ENCODE assay signal across 15 cellular contexts in the genomic region with DNA sequence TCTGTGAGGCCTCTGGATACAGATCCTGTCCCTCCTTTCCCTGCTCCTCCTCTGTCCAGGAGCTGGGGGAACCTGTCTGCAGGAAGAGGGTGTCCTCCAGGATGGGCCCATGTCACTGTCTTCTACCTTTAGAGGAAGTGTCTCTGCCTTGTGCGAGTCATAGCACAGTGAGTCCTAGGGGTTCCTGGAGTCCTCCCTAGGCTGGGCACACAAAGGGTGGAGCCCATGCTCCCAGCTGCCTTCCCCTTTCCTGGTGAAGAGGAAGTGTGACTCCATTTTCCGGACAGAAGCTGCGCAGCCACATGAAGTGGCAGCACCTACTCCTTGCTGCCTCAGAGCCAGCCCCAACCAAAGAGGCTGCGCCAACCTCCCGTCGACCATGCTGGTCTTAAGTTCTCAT.
A peak's percentile ranks its signal among the peaks of the same experiment; 100 is the strongest.
DNase-seq lines count a peak whose midpoint lies in the region; ATAC-seq and TF ChIP-seq lines count a peak whose summit lies in the region.
"Had no signal": no experiment of that assay in that cellular context is flagged by ENCODE, and none has a peak within 500 bp of the region (broad histone marks: within the 10 kb centered on the region; RNA-seq: fewer than 3 reads in every experiment).

No MANE protein-coding gene starts in this region.

- DNase-seq in Right ventricle myocardium superior (peak; percentile 10), Right ventricle myocardium inferior (ENCODE audit: missing footprints) (no peak), MV-4-11 (lab: John Stamatoyannopoulos, UW) (peak; percentile 50), kidney tubule cell (ENCODE audit: low spot score) (peak; percentile 21), spleen (peak; percentile 40), neural progenitor cell (ENCODE audit: low spot score) (no peak), NK-92 (lab: John Stamatoyannopoulos, UW; ENCODE audit: unreplicated experiment) (no peak), inferior parietal cortex (ENCODE audit: extremely low spot score) (no peak)
- DNase-seq: Caco-2, DMS53, GF-D8 had no signal

- H3K79me2 ChIP-seq in neural progenitor cell (ENCODE audit: low read depth) = no peaks in the 10 kb centered on the region

- 72 to 88% (median 76%) methylated on average over 6 of the region's 6 CpGs for WGBS in spleen, 5 donors

- H3K9me3 Mint-ChIP-seq in neural progenitor cell = peaks cover 24% of the 10 kb centered on the region

- no peak overlapping the region for H3K4me2 ChIP-seq in neural progenitor cell
- H3K4me2 ChIP-seq: BLaER1 had no signal

- H3K27me3 Mint-ChIP-seq in neural progenitor cell (ENCODE audit: insufficient read depth, low read depth) = no peaks in the 10 kb centered on the region

- H3K4me1 ChIP-seq in spleen (no peaks in the 10 kb centered on the region), neural progenitor cell (peaks cover 14% of the 10 kb centered on the region)
- H3K4me1 ChIP-seq: Caco-2, HAP-1 had no signal

- no peak for ATAC-seq in Right ventricle myocardium superior (ENCODE audit: poor library complexity)
- ATAC-seq in Right ventricle myocardium inferior = no peak

- H3K27ac ChIP-seq in spleen (no peak overlapping the region), neural progenitor cell (no peak overlapping the region)
- H3K27ac ChIP-seq: 22Rv1, BLaER1 had no signal

- no peaks in the 10 kb centered on the region for H3K36me3 ChIP-seq in spleen
- no peaks in the 10 kb centered on the region for H3K36me3 ChIP-seq in neural progenitor cell
- H3K36me3 ChIP-seq: BLaER1, HAP-1 had no signal

- no peak overlapping the region for H3K9ac ChIP-seq in neural progenitor cell
- H3K9ac ChIP-seq: BLaER1 had no signal

- no peak overlapping the region for H2AFZ ChIP-seq in neural progenitor cell (replicated peaks)

- TF ChIP-seq POLR2A in spleen (IDR thresholded peaks at IDR 0.05) = no peak

- no peak overlapping the region for H3K4me3 Mint-ChIP-seq in neural progenitor cell
- H3K4me3 Mint-ChIP-seq: CD8-positive, alpha-beta memory T cell had no signal

- peaks cover 21% of the 10 kb centered on the region for H3K4me1 Mint-ChIP-seq in neural progenitor cell
- H3K4me1 Mint-ChIP-seq: CD8-positive, alpha-beta memory T cell had no signal

- H3F3A ChIP-seq in neural progenitor cell (ENCODE audit: low read depth) = no peaks in the 10 kb centered on the region

- no peak overlapping the region for H3K4me3 ChIP-seq in spleen
- no peak overlapping the region for H3K4me3 ChIP-seq in neural progenitor cell
- H3K4me3 ChIP-seq: BLaER1, HAP-1 had no signal

- peaks cover 0 to 19% (median 0%) of the 10 kb centered on the region in 7 donors for H3K27me3 ChIP-seq in spleen (replicated peaks in 1 of 7)
- no peaks in the 10 kb centered on the region for H3K27me3 ChIP-seq in neural progenitor cell
- H3K27me3 ChIP-seq: BLaER1 had no signal

- peaks cover 0 to 41% (median 34%) of the 10 kb centered on the region in 8 donors for H3K9me3 ChIP-seq in spleen
- peaks cover 8% of the 10 kb centered on the region for H3K9me3 ChIP-seq in neural progenitor cell (ENCODE audit: low read depth)

- no peaks in the 10 kb centered on the region for H3K36me3 Mint-ChIP-seq in neural progenitor cell
- H3K36me3 Mint-ChIP-seq: CD8-positive, alpha-beta memory T cell had no signal

- H4K20me1 ChIP-seq in neural progenitor cell (ENCODE audit: low read depth) = no peaks in the 10 kb centered on the region
- H4K20me1 ChIP-seq: BLaER1 had no signal

- intact Hi-C loops in Right ventricle myocardium superior (cut with DNase I) (no loop called here), Right ventricle myocardium inferior (cut with DNase I) (no loop called here), spleen (cut with DNase I; ENCODE audit: low total_unique reads) (no loop called here)

- TF ChIP-seq CTCF in spleen (IDR thresholded peaks at IDR 0.05 in 8 of 11, conservative IDR thresholded peaks at IDR 0.05 in 3 of 11) (no peak), neural progenitor cell (IDR thresholded peaks at IDR 0.05) (no peak)

- no peak overlapping the region for H3K27ac Mint-ChIP-seq in neural progenitor cell
- H3K27ac Mint-ChIP-seq: CD8-positive, alpha-beta memory T cell had no signal

Comparison
In these comparisons a context has a peak if more than half of its experiments do, and no peak if none do; other contexts are left out.
1. DNase-seq: peak in Right ventricle myocardium superior (single experiment), MV-4-11 (single experiment), kidney tubule cell (single experiment) and spleen (single experiment); none in Right ventricle myocardium inferior (single experiment), neural progenitor cell (single experiment), NK-92 (single experiment) and inferior parietal cortex (single experiment).